11 cellular contexts compared by ENCODE assay signal in the genomic region with DNA sequence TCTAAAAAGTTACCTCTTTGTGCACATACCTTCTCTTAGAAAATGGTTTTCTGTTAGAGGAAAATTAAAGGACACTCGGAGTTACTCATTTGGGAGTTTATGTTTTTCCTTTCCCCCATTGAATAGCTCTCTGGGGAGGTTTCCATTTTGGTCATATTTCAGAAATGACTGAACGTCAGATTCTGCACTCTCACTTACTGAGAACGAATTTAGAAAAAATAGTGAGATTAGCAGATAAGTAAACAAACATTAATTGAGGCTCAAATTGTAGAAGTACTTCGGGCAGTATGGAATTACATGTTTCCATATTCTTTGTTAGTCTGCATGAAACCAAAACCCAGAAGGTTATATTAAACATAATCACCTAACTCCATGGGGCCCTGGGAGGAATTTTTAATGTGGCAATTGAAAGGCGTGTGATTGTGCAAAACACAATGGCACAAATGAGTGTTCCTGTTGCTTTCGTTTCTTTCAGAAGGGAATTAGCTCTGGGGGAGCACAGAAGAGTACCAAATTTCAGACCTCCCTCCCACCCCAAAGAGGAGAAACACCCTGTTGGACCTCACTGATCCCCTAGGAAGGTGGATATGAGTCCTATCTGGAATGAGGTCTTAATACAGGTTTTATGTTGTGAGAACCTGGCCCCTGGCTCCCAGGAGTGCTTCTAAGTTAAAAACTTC.
A peak's percentile ranks its signal among the peaks of the same experiment; 100 is the strongest.
DNase-seq lines count a peak whose midpoint lies in the region; ATAC-seq and TF ChIP-seq lines count a peak whose summit lies in the region.
"Had no signal": no experiment of that assay in that cellular context is flagged by ENCODE, and none has a peak within 500 bp of the region (broad histone marks: within the 10 kb centered on the region; RNA-seq: fewer than 3 reads in every experiment).

No MANE protein-coding gene starts in this region.

- WGBS in endodermal cell (ENCODE audit: insufficient coverage in 1 of 2, insufficient read length in 1 of 2), 2 experiments, result 87% methylated on average over 2 to 6 of the region's 6 CpGs

- H3K27ac Mint-ChIP-seq in endodermal cell, result no peak overlapping the region

- H3K9me3 Mint-ChIP-seq in endodermal cell, result peaks cover 1% of the 10 kb centered on the region

- DNase-seq in COR-L47 (lab: John Stamatoyannopoulos, UW), result peak; percentile 78
- DNase-seq in NCI-H2227 (lab: John Stamatoyannopoulos, UW; ENCODE audit: unreplicated experiment), result peak; percentile 16
- no peak for DNase-seq in endodermal cell
- DNase-seq in AG08395 (ENCODE audit: low spot score), result no peak
- no peak for DNase-seq in vagina (ENCODE audit: extremely low spot score in 2 of 2)
- DNase-seq: cortex of kidney, DMS53, ovary had no signal

- H3K27me3 ChIP-seq in endodermal cell (ENCODE audit: control insufficient read depth, insufficient read depth, low read length, poor library complexity, severe bottlenecking) (no peaks in the 10 kb centered on the region), vagina (no peaks in the 10 kb centered on the region)
- H3K27me3 ChIP-seq: ovary had no signal

- no peak overlapping the region for H3K9ac ChIP-seq in endodermal cell (ENCODE audit: extremely low read depth, low read length, poor library complexity, severe bottlenecking)

- peak; percentile 43 for ATAC-seq in GM19025 (IDR thresholded peaks at IDR 0.05; ENCODE audit: low read depth, unreplicated experiment)
- ATAC-seq in HG02970 (IDR thresholded peaks at IDR 0.05; ENCODE audit: low FRiP score, unreplicated experiment), result peak; percentile 17
- ATAC-seq in HG02571 (IDR thresholded peaks at IDR 0.05; ENCODE audit: unreplicated experiment), result no peak

- H3K27ac ChIP-seq in endodermal cell (ENCODE audit: low read depth, low read length), result no peak overlapping the region
- no peak overlapping the region for H3K27ac ChIP-seq in vagina
- H3K27ac ChIP-seq: ovary had no signal

- no peak for TF ChIP-seq POLR2A in vagina (IDR thresholded peaks at IDR 0.05)

- H3K4me1 ChIP-seq in endodermal cell (ENCODE audit: control insufficient read depth, insufficient read depth, low read length) (no peaks in the 10 kb centered on the region), vagina (no peaks in the 10 kb centered on the region)

- no peak for TF ChIP-seq CTCF in endodermal cell (conservative IDR thresholded peaks at IDR 0.05)
- no peak for TF ChIP-seq CTCF in vagina (IDR thresholded peaks at IDR 0.05)

- H3K4me3 ChIP-seq in endodermal cell (ENCODE audit: low read length), result no peak overlapping the region
- H3K4me3 ChIP-seq in vagina, result no peak overlapping the region
- H3K4me3 ChIP-seq: ovary had no signal

- no peak overlapping the region for H3K4me3 Mint-ChIP-seq in endodermal cell

- H3K4me1 Mint-ChIP-seq in endodermal cell, result no peaks in the 10 kb centered on the region

- H3K9me3 ChIP-seq in endodermal cell (ENCODE audit: control insufficient read depth, low read length), result no peaks in the 10 kb centered on the region
- H3K9me3 ChIP-seq in vagina, result no peaks in the 10 kb centered on the region
- H3K9me3 ChIP-seq: ovary had no signal

- no peaks in the 10 kb centered on the region for H3K36me3 Mint-ChIP-seq in endodermal cell (ENCODE audit: low read depth)

- intact Hi-C loops in vagina (cut with DNase I), result loop anchor here (10.0 kb wide), 1 partner anchor 83 kb away; no protein-coding TSS in a partner anchor

- H3K36me3 ChIP-seq in endodermal cell (ENCODE audit: control insufficient read depth, insufficient read depth, low read length) (no peaks in the 10 kb centered on the region), vagina (no peaks in the 10 kb centered on the region)
- H3K36me3 ChIP-seq: ovary had no signal

- H3K27me3 Mint-ChIP-seq in endodermal cell (ENCODE audit: insufficient read depth), result no peaks in the 10 kb centered on the region

Comparison
In these comparisons a context has a peak if more than half of its experiments do, and no peak if none do; other contexts are left out.
1. DNase-seq: peak in COR-L47 (single experiment) and NCI-H2227 (single experiment); none in endodermal cell (single experiment), AG08395 (single experiment) and vagina (0 of 2).